ENCODE assay signal across 1 cellular context in genomic region chr3:143429628-143430514, GRCh38.
TF ChIP-seq lines count a peak whose summit lies in the region.

No MANE protein-coding gene starts in this region.

TF ChIP-seq in GM23338, 12 proteins besides CTCF, POLR2A, EP300 and RAD21 (continued from another document):
- TF ChIP-seq ZNF462 (CRISPR knock-in tag; IDR thresholded peaks at IDR 0.05) (no peak), CREB1 (CRISPR knock-in tag; IDR thresholded peaks at IDR 0.05; ENCODE audit: low read depth) (no peak), REST (IDR thresholded peaks at IDR 0.05; ENCODE audit: unreplicated experiment) (no peak), ETS1 (IDR thresholded peaks at IDR 0.05) (no peak), EZH2 (IDR thresholded peaks at IDR 0.05; ENCODE audit: low read depth, unreplicated experiment) (no peak)
TF ChIP-seq in GM23338: peak in this region for 0.
